ENCODE assay signal across 8 cellular contexts in genomic region chr12:47811581-47812484, GRCh38. TPM values are rescaled to one million over a fixed set of nuclear protein-coding genes. Genes with fewer than 3 reads are reported as not detected.
A peak's percentile ranks its signal among the peaks of the same experiment; 100 is the strongest.
DNase-seq lines count a peak whose midpoint lies in the region; FAIRE-seq and TF ChIP-seq lines count a peak whose summit lies in the region.

No MANE protein-coding gene starts in this region.

- peak overlapping the region; percentile 94 for H3K4me3 Mint-ChIP-seq in activated naive CD4-positive, alpha-beta T cell treated with anti-CD3 and anti-CD28 coated beads, Interleukin-2, amount 10 ng/mL, durations not matched to agents 7 days and 5 days

- peaks cover 91% of the 10 kb centered on the region for H3K4me1 Mint-ChIP-seq in activated naive CD4-positive, alpha-beta T cell treated with anti-CD3 and anti-CD28 coated beads, Interleukin-2, amount 10 ng/mL, durations not matched to agents 7 days and 5 days

- H3K4me3 ChIP-seq in bronchial epithelial cell (ENCODE audit: low read depth, low read length) (no peak overlapping the region), urinary bladder (ENCODE audit: low read depth, low read length) (no peak overlapping the region)

- peaks cover 2% of the 10 kb centered on the region for H3K36me3 ChIP-seq in bronchial epithelial cell (ENCODE audit: control insufficient read depth, insufficient read depth, low read length)
- no peaks in the 10 kb centered on the region for H3K36me3 ChIP-seq in urinary bladder (ENCODE audit: insufficient read depth)

- no peaks in the 10 kb centered on the region for H3K9me3 Mint-ChIP-seq in activated naive CD4-positive, alpha-beta T cell treated with anti-CD3 and anti-CD28 coated beads, Interleukin-2, amount 10 ng/mL, durations not matched to agents 7 days and 5 days

- peaks cover 63% of the 10 kb centered on the region for H3K36me3 Mint-ChIP-seq in activated naive CD4-positive, alpha-beta T cell treated with anti-CD3 and anti-CD28 coated beads, Interleukin-2, amount 10 ng/mL, durations not matched to agents 7 days and 5 days

- H3K27me3 ChIP-seq in bronchial epithelial cell (ENCODE audit: control insufficient read depth, insufficient read depth, low read length) = no peaks in the 10 kb centered on the region

- no peak for FAIRE-seq in bronchial epithelial cell (lab: Jason Lieb, UNC)

- WGBS in urinary bladder = 27% methylated on average over 14 of the region's 14 CpGs

- H3K27ac Mint-ChIP-seq in activated naive CD4-positive, alpha-beta T cell treated with anti-CD3 and anti-CD28 coated beads, Interleukin-2, amount 10 ng/mL, durations not matched to agents 7 days and 5 days = peak overlapping the region; percentile 90

- no peaks in the 10 kb centered on the region for H3K27me3 Mint-ChIP-seq in activated naive CD4-positive, alpha-beta T cell treated with anti-CD3 and anti-CD28 coated beads, Interleukin-2, amount 10 ng/mL, durations not matched to agents 7 days and 5 days

- peak overlapping the region; percentile 96 for H3K27ac ChIP-seq in urinary bladder (ENCODE audit: low read depth)

- no peak for TF ChIP-seq CTCF in bronchial epithelial cell (IDR thresholded peaks at IDR 0.05; ENCODE audit: insufficient read depth, low read length, severe bottlenecking)

- no peaks in the 10 kb centered on the region for H3K4me1 ChIP-seq in urinary bladder (ENCODE audit: insufficient read depth)

- no peak for DNase-seq in activated naive CD4-positive, alpha-beta T cell treated with anti-CD3 and anti-CD28 coated beads, Interleukin-2, amount 10 ng/mL, durations not matched to agents 7 days and 5 days
- no peak for DNase-seq in activated naive CD4-positive, alpha-beta T cell treated with Interleukin-2 at 50 U/mL for 16 hours
- DNase-seq in bronchial epithelial cell (ENCODE audit: low read depth) (peak; percentile 75), medulla oblongata (ENCODE audit: extremely low spot score) (peak; percentile 51), HT-29 (ENCODE audit: low spot score) (no peak), NCI-H2081 (lab: John Stamatoyannopoulos, UW) (no peak)
- DNase-seq in stimulated activated CD4-positive, alpha-beta T cell treated with anti-CD3 and anti-CD28 coated beads, Interleukin-2, amount 100 ng/mL, for 24 hours = no peak

- CTCF ChIA-PET in activated naive CD4-positive, alpha-beta T cell treated with anti-CD3 and anti-CD28 coated beads, Interleukin-2, amount 10 ng/mL, durations not matched to agents 7 days and 5 days (lab: Charles Lee) = interaction anchor here (1.0 to 29.3 kb wide), 4 partner anchors 8 to 75 kb away, joined by 3 to 716 read pairs (median 10); no protein-coding TSS in a partner anchor

RNA-seq across cellular contexts. Expression of gene HDAC7, which starts 7.9 kb away (rescaled TPM):
- total RNA-seq in bronchial epithelial cell (7.1 and 9.0 TPM in 2 replicates), urinary bladder (26.8 TPM)
- 92.4 TPM for polyA plus RNA-seq in urinary bladder
- total RNA-seq in HT-29 (2014; rRNA removed; shearing (Covaris generic)) = 51.7 and 55.6 TPM in 2 replicates

RNA-seq across cellular contexts. Expression of gene SLC48A1, which starts 38.8 kb away (rescaled TPM):
- 7.3 and 10.3 TPM in 2 replicates for total RNA-seq in bronchial epithelial cell
- total RNA-seq in urinary bladder = 8.6 TPM
- 31.1 TPM for polyA plus RNA-seq in urinary bladder
- total RNA-seq in HT-29 (2014; rRNA removed; shearing (Covaris generic)) = 31.1 and 35.7 TPM in 2 replicates

RNA-seq across cellular contexts. Expression of gene RAPGEF3, which starts 53.2 kb away (rescaled TPM):
- total RNA-seq in bronchial epithelial cell = 0.90 and 3.9 TPM in 2 replicates
- total RNA-seq in urinary bladder = 17.2 TPM
- polyA plus RNA-seq in urinary bladder = 38.7 TPM
- total RNA-seq in HT-29 (2014; rRNA removed; shearing (Covaris generic)) = 38.2 and 44.1 TPM in 2 replicates

Comparison
In these comparisons a context has a peak if more than half of its experiments do, and no peak if none do; other contexts are left out.
1. DNase-seq: peak in bronchial epithelial cell (single experiment) and medulla oblongata (single experiment); none in activated naive CD4-positive, alpha-beta T cell treated with anti-CD3 and anti-CD28 coated beads, Interleukin-2, amount 10 ng/mL, durations not matched to agents 7 days and 5 days (single experiment), activated naive CD4-positive, alpha-beta T cell treated with Interleukin-2 at 50 U/mL for 16 hours (single experiment), HT-29 (single experiment), stimulated activated CD4-positive, alpha-beta T cell treated with anti-CD3 and anti-CD28 coated beads, Interleukin-2, amount 100 ng/mL, for 24 hours (0 of 2) and NCI-H2081 (0 of 2).